3 cellular contexts compared by ENCODE assay signal in the genomic region with DNA sequence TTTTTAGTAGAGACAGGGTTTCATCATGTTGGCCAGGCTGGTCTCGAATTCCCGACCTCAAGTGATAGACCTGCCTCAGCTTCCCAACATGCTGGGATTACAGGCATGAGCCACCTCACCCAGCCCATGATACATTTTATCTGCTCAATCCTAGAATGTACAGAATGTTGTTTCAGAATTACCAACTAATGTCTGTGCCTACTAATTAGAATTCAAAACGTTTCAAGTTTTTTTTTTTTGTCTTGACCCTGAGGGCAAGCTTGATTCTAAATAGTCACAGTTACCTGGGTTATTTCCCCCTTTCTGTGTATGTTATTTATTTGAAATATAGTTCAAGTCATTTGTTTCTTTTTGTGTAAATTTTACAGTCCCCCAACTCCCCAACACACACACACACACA.
"Had no signal": no experiment of that assay in that cellular context is flagged by ENCODE, and none has a peak within 500 bp of the region (broad histone marks: within the 10 kb centered on the region; RNA-seq: fewer than 3 reads in every experiment).

No MANE protein-coding gene starts in this region.

- H3K4me3 ChIP-seq: GM12878 had no signal

- DNase-seq: GDM1, GF-D8 had no signal
